8 cellular contexts compared by ENCODE assay signal in the genomic region with DNA sequence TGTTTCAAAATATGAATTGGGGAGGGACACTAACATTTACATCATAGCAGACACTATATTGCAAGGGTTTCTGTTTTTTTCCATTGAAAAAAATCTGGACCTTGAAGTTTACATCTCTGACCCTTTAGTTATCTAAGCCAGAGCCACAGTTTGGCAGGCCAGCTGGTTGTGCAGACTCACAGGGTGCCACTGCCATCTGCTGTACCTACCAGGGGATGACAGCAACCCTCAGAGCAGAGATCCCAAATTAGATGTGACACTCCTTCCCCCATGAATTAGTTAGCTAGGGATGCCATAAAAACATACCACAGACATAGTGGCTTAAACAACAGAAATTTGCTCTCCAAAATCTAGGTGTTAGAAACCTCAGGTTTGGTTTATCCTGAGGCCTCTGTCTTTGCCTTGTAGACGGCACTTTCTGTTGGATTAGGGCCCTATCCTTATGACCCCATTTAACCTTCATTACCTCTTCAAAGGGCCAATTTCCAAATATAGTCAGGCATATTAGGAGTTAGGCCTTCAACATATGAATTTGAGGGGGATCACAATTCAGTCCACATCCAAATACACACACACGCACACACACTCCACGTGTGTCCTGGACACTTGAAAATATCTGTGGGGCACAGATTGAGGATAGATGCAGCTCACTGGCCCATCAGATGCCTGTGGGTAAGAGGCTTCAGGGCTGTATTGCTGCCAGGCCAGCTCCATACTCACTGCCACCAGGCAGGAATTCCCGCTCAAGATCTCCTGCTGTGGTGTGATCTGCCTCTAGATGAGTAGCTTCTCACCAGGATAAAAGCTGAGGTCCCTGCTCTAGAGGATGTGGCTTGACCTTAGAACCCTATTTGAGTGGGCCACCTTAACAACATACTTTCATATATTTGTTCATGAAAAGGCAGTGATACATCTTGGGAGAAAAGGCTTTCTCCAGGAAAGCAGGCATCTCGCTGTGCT.
DNase-seq lines count a peak whose midpoint lies in the region; ATAC-seq and TF ChIP-seq lines count a peak whose summit lies in the region.

No MANE protein-coding gene starts in this region.

- H3K4me1 Mint-ChIP-seq in brain, result peaks cover 20% of the 10 kb centered on the region
- H3K4me1 Mint-ChIP-seq in immature natural killer cell, result no peaks in the 10 kb centered on the region

- no peak for DNase-seq in GM13977 (ENCODE audit: low spot score)
- peak; percentile 53 for DNase-seq in NCI-H2029 (lab: John Stamatoyannopoulos, UW)
- peak; percentile 49 for DNase-seq in left kidney (ENCODE audit: low read depth, low spot score)
- no peak for DNase-seq in immature natural killer cell
- DNase-seq in activated CD8-positive, alpha-beta memory T cell treated with anti-CD3 and anti-CD28 coated beads, Interleukin-2, amount 50 U/mL, for 4 hours, result no peak

- peak; percentile 24 for TF ChIP-seq CTCF in GM13977 (IDR thresholded peaks at IDR 0.05; ENCODE audit: extremely low read depth, insufficient read depth, missing control alignments)
- peak; percentile 88 to 94 for TF ChIP-seq CTCF in brain (conservative IDR thresholded peaks at IDR 0.05)

- H3K9me3 Mint-ChIP-seq in brain, result no peaks in the 10 kb centered on the region
- H3K9me3 Mint-ChIP-seq in immature natural killer cell, result peaks cover 0 to 2% (median 0%) of the 10 kb centered on the region in 6 donors

- in situ Hi-C loops in GM13977 (cut with MboI; ENCODE audit: low pct_unique_long_range_greater_than_20kb, low sequenced_read_pairs, unreplicated experiment), result no loop called here

- H3K27ac Mint-ChIP-seq in brain (no peak overlapping the region), immature natural killer cell (no peak overlapping the region)

- no peak for ATAC-seq in GM18858 (IDR thresholded peaks at IDR 0.05; ENCODE audit: unreplicated experiment)
- no peak for ATAC-seq in HG03432 (IDR thresholded peaks at IDR 0.05; ENCODE audit: unreplicated experiment)

- H3K4me3 Mint-ChIP-seq in brain (no peak overlapping the region), immature natural killer cell (no peak overlapping the region)

- H3K27me3 Mint-ChIP-seq in brain (no peaks in the 10 kb centered on the region), immature natural killer cell (ENCODE audit: low read depth in 3 of 3) (peaks cover 0 to 3% (median 2%) of the 10 kb centered on the region in 3 donors)

- no peaks in the 10 kb centered on the region for H3K36me3 Mint-ChIP-seq in brain
- no peaks in the 10 kb centered on the region for H3K36me3 Mint-ChIP-seq in immature natural killer cell

Comparison
In these comparisons a context has a peak if more than half of its experiments do, and no peak if none do; other contexts are left out.
1. DNase-seq: peak in NCI-H2029 (single experiment) and left kidney (single experiment); none in GM13977 (single experiment), immature natural killer cell (0 of 3) and activated CD8-positive, alpha-beta memory T cell treated with anti-CD3 and anti-CD28 coated beads, Interleukin-2, amount 50 U/mL, for 4 hours (single experiment).